In the genomic region with DNA sequence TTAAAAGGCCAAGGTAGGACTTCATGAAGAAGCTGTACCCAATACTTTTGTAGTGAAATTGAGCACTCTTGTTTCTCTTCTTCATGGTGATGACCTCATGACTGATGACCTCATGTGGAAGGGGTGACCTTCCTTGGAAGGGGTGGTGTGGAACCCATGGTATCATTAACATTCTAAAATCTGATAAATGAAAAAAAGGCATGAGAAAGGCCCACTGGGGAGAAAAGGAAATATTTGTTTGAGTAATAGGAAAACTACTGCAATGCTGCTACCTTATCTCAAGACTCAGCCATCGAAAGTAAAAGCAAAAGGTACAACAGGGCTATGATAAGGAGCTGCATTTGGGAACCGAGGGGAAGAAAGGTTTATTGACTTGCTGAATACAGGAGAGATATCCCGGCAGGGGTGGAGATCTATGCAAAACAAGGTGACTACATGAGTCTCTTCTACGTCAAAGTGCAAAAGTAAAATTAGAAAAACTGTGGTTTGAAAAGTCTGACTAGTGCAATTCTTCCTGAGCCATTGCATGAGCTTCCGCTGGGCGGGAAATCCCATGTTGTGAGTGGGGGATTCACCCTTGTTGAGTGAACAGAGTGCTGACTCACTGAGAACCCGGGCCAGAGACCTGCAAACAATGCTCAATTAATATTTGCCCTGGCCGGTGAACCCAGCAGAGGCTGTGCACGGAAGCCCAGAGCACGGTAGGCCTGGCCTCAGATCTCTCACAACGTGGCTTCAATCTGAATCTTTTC, we compare ENCODE assay signal across 1 cellular context.
A peak's percentile ranks its signal among the peaks of the same experiment; 100 is the strongest.
TF ChIP-seq lines count a peak whose summit lies in the region.

No MANE protein-coding gene starts in this region.

TF ChIP-seq in HepG2, 621 proteins besides CTCF, POLR2A, EP300 and RAD21 (continued from another document and continues in another):
- TF ChIP-seq GATAD2A (CRISPR knock-in tag; IDR thresholded peaks at IDR 0.05): peak; percentile 77
- 0 out of 2 replicates have a peak, but pooled peaks have one; percentile 23 for TF ChIP-seq TOPORS (CRISPR knock-in tag; IDR thresholded peaks at IDR 0.05)
- no peak for TF ChIP-seq ZNF329 (CRISPR knock-in tag; IDR thresholded peaks at IDR 0.05; ENCODE audit: low read depth)
- TF ChIP-seq, protein P1, sequence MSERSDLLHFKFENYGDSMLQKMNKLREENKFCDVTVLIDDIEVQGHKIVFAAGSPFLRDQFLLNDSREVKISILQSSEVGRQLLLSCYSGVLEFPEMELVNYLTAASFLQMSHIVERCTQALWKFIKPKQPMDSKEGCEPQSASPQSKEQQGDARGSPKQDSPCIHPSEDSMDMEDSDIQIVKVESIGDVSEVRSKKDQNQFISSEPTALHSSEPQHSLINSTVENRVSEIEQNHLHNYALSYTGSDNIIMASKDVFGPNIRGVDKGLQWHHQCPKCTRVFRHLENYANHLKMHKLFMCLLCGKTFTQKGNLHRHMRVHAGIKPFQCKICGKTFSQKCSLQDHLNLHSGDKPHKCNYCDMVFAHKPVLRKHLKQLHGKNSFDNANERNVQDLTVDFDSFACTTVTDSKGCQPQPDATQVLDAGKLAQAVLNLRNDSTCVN (CRISPR knock-in tag; IDR thresholded peaks at IDR 0.05; ENCODE audit: borderline replicate concordance): peak; percentile 45; the same call in 1 of the 2 replicates
- TF ChIP-seq HDAC2 (CRISPR knock-in tag; IDR thresholded peaks at IDR 0.05): peak; percentile 84
- TF ChIP-seq HOMEZ (CRISPR knock-in tag; IDR thresholded peaks at IDR 0.05; ENCODE audit: low read depth): peak; percentile 72
- TF ChIP-seq SMAD3 (CRISPR knock-in tag; IDR thresholded peaks at IDR 0.05): 0 out of 2 replicates have a peak, but pooled peaks have one; percentile 77
- TF ChIP-seq ZNF121 (CRISPR knock-in tag; IDR thresholded peaks at IDR 0.05): 0 out of 2 replicates have a peak, but pooled peaks have one; percentile 11
- TF ChIP-seq NCOA5 (CRISPR knock-in tag; IDR thresholded peaks at IDR 0.05): no peak
- no peak for TF ChIP-seq ZNF597 (CRISPR knock-in tag; IDR thresholded peaks at IDR 0.05)
- TF ChIP-seq CSRNP2 (CRISPR knock-in tag; conservative IDR thresholded peaks at IDR 0.05; ENCODE audit: low read depth): no peak
- TF ChIP-seq PAXIP1 (CRISPR knock-in tag; conservative IDR thresholded peaks at IDR 0.05): peak; percentile 80
- TF ChIP-seq PLRG1 (conservative IDR thresholded peaks at IDR 0.05): no peak
- TF ChIP-seq SALL2 (CRISPR knock-in tag; IDR thresholded peaks at IDR 0.05): peak; percentile 60; the same call in 1 of the 2 replicates
- no peak for TF ChIP-seq DPF2 (CRISPR knock-in tag; IDR thresholded peaks at IDR 0.05; ENCODE audit: borderline replicate concordance, low read depth)
- 0 out of 2 replicates have a peak, but pooled peaks have one; percentile 82 for TF ChIP-seq ZNF709 (CRISPR knock-in tag; IDR thresholded peaks at IDR 0.05)
- TF ChIP-seq REPIN1 (CRISPR knock-in tag; IDR thresholded peaks at IDR 0.05; ENCODE audit: borderline replicate concordance, low read depth): peak; percentile 69; the same call in 1 of the 2 replicates
- TF ChIP-seq ZNF552 (CRISPR knock-in tag; IDR thresholded peaks at IDR 0.05; ENCODE audit: borderline replicate concordance): no peak
- TF ChIP-seq PAWR (CRISPR knock-in tag; IDR thresholded peaks at IDR 0.05; ENCODE audit: borderline replicate concordance): no peak
- TF ChIP-seq ZNF580 (CRISPR knock-in tag; IDR thresholded peaks at IDR 0.05; ENCODE audit: borderline replicate concordance, low read depth): peak; percentile 86
- TF ChIP-seq HMG20B (CRISPR knock-in tag; conservative IDR thresholded peaks at IDR 0.05): peak; percentile 71; the same call in 1 of the 2 replicates
- TF ChIP-seq, protein P2, sequence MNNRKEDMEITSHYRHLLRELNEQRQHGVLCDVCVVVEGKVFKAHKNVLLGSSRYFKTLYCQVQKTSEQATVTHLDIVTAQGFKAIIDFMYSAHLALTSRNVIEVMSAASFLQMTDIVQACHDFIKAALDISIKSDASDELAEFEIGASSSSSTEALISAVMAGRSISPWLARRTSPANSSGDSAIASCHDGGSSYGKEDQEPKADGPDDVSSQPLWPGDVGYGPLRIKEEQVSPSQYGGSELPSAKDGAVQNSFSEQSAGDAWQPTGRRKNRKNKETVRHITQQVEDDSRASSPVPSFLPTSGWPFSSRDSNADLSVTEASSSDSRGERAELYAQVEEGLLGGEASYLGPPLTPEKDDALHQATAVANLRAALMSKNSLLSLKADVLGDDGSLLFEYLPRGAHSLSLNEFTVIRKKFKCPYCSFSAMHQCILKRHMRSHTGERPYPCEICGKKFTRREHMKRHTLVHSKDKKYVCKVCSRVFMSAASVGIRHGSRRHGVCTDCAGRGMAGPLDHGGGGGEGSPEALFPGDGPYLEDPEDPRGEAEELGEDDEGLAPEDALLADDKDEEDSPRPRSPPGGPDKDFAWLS (CRISPR knock-in tag; IDR thresholded peaks at IDR 0.05; ENCODE audit: borderline replicate concordance): no peak
- TF ChIP-seq ZNF337 (CRISPR knock-in tag; IDR thresholded peaks at IDR 0.05; ENCODE audit: borderline replicate concordance, low read depth): peak; percentile 71; the same call in 1 of the 2 replicates
- TF ChIP-seq ZKSCAN1 (IDR thresholded peaks at IDR 0.05; ENCODE audit: low read length): no peak
- TF ChIP-seq AHR (CRISPR knock-in tag; IDR thresholded peaks at IDR 0.05): 0 out of 2 replicates have a peak, but pooled peaks have one; percentile 37
- TF ChIP-seq CSRNP1 (CRISPR knock-in tag; IDR thresholded peaks at IDR 0.05): peak; percentile 89
- no peak for TF ChIP-seq ZNF530 (CRISPR knock-in tag; IDR thresholded peaks at IDR 0.05; ENCODE audit: low read depth)
- TF ChIP-seq ARID3A (IDR thresholded peaks at IDR 0.05; ENCODE audit: low read depth, low read length): peak; percentile 82; the same call in 1 of the 2 replicates
- peak; percentile 30; the same call in 1 of the 2 replicates for TF ChIP-seq MLX (CRISPR knock-in tag; IDR thresholded peaks at IDR 0.05)
- TF ChIP-seq MIER3 (CRISPR knock-in tag; IDR thresholded peaks at IDR 0.05; ENCODE audit: borderline replicate concordance): no peak; the same call in 1 of the 2 replicates
- peak; percentile 62 for TF ChIP-seq YY1 (IDR thresholded peaks at IDR 0.05; ENCODE audit: insufficient read depth, insufficient replicate concordance, low read depth, low read length)
- no peak for TF ChIP-seq GLMP (CRISPR knock-in tag; IDR thresholded peaks at IDR 0.05; ENCODE audit: borderline replicate concordance)
- no peak for TF ChIP-seq ZNF546 (CRISPR knock-in tag; conservative IDR thresholded peaks at IDR 0.05)
- peak; percentile 97 for TF ChIP-seq ZNF605 (CRISPR knock-in tag; IDR thresholded peaks at IDR 0.05)
- 0 out of 2 replicates have a peak, but pooled peaks have one; percentile 30 for TF ChIP-seq KLF9 (CRISPR knock-in tag; IDR thresholded peaks at IDR 0.05; ENCODE audit: low read depth)
